8 cellular contexts compared by ENCODE assay signal in genomic region chr4:986949-987688, GRCh38. TPM values are rescaled to one million over a fixed set of nuclear protein-coding genes. Genes with fewer than 3 reads are reported as not detected.
DNase-seq lines count a peak whose midpoint lies in the region; ATAC-seq and TF ChIP-seq lines count a peak whose summit lies in the region.

IDUA (plus strand) TSS chr4:987044; CDS start chr4:987085, 41 bp downstream.

- peak; percentile 87 for DNase-seq in Daoy (ENCODE audit: low read depth)
- DNase-seq in KBM-7, result peak; percentile 85
- DNase-seq in left ventricle myocardium superior, result peak; percentile 88
- peak; percentile 86 for DNase-seq in psoas muscle
- DNase-seq in uterus, result peak; percentile 71 to 82

- 1 to 2% (median 1%) methylated on average over 45 to 65 of the region's 65 CpGs for WGBS in adipose tissue, 3 donors
- WGBS in psoas muscle, 3 donors, result 1 to 2% (median 2%) methylated on average over 28 to 65 of the region's 65 CpGs

- peaks cover 12% of the 10 kb centered on the region for H3K4me1 Mint-ChIP-seq in T-helper 1 cell treated with Interleukin-12 subunit alpha and Interleukin-12 subunit beta and Interleukin-4 antibody, amounts not matched to agents 30 μg/mL and 1 μg/mL, for 36 hours (ENCODE audit: low read depth)

- TF ChIP-seq CTCF in psoas muscle (IDR thresholded peaks at IDR 0.05) (peak; percentile 37), uterus (IDR thresholded peaks at IDR 0.05) (peak; percentile 46 to 65 (median 57))

- no peaks in the 10 kb centered on the region for H3K27me3 ChIP-seq in psoas muscle (ENCODE audit: insufficient read depth in 3 of 3, low read length in 2 of 3)
- no peaks in the 10 kb centered on the region for H3K27me3 ChIP-seq in uterus

- H3K4me3 ChIP-seq in psoas muscle (peak within 1 kb of the TSS; percentile 84), uterus (peak within 1 kb of the TSS; percentile 44 to 51)

- H3K4me3 Mint-ChIP-seq in T-helper 1 cell treated with Interleukin-12 subunit alpha and Interleukin-12 subunit beta and Interleukin-4 antibody, amounts not matched to agents 30 μg/mL and 1 μg/mL, for 36 hours, result peak within 1 kb of the TSS; percentile 91

- no peaks in the 10 kb centered on the region for H3K36me3 Mint-ChIP-seq in T-helper 1 cell treated with Interleukin-12 subunit alpha and Interleukin-12 subunit beta and Interleukin-4 antibody, amounts not matched to agents 30 μg/mL and 1 μg/mL, for 36 hours (ENCODE audit: low read depth)

- H3K9me3 ChIP-seq in psoas muscle (no peaks in the 10 kb centered on the region), uterus (no peaks in the 10 kb centered on the region)

- H3K9me3 Mint-ChIP-seq in T-helper 1 cell treated with Interleukin-12 subunit alpha and Interleukin-12 subunit beta and Interleukin-4 antibody, amounts not matched to agents 30 μg/mL and 1 μg/mL, for 36 hours, result no peaks in the 10 kb centered on the region

- ATAC-seq in GM21528 (IDR thresholded peaks at IDR 0.05; ENCODE audit: low FRiP score, unreplicated experiment) (peak; percentile 76), left ventricle myocardium superior (peak; percentile 90), psoas muscle (peak; percentile 77 to 89 (median 84))

- intact Hi-C loops in left ventricle myocardium superior (cut with micrococcal nuclease) (no loop called here), psoas muscle (cut with DNase I) (loop anchor here in 1 of 2 donors (5.0 kb wide), 1 partner anchor 245 kb away; no protein-coding TSS in a partner anchor), uterus (cut with DNase I; ENCODE audit: low total_unique reads) (no loop called here)

- H3K27ac ChIP-seq in adipose tissue (ENCODE audit: low read depth, low read length) (no peak within 1 kb of the TSS), psoas muscle (peak within 1 kb of the TSS; percentile 51), uterus (peak within 1 kb of the TSS; percentile 50 to 71)

- in situ Hi-C loops in KBM-7 (cut with MboI; ENCODE audit: low pct_unique_long_range_greater_than_20kb, low sequenced_read_pairs), result no loop called here

- TF ChIP-seq POLR2A in uterus (IDR thresholded peaks at IDR 0.05), result peak in 1 of 2 donors; percentile 28

- H3K27ac Mint-ChIP-seq in T-helper 1 cell treated with Interleukin-12 subunit alpha and Interleukin-12 subunit beta and Interleukin-4 antibody, amounts not matched to agents 30 μg/mL and 1 μg/mL, for 36 hours, result peak within 1 kb of the TSS; percentile 85

- H3K36me3 ChIP-seq in psoas muscle (ENCODE audit: insufficient read depth in 1 of 2, low read depth in 1 of 2), result peaks cover 0 to 10% of the 10 kb centered on the region in 2 donors
- H3K36me3 ChIP-seq in uterus, result no peaks in the 10 kb centered on the region

- H3K4me1 ChIP-seq in psoas muscle (peaks cover 12% of the 10 kb centered on the region), uterus (peaks cover 0 to 10% of the 10 kb centered on the region in 2 donors)

- H3K27me3 Mint-ChIP-seq in T-helper 1 cell treated with Interleukin-12 subunit alpha and Interleukin-12 subunit beta and Interleukin-4 antibody, amounts not matched to agents 30 μg/mL and 1 μg/mL, for 36 hours (ENCODE audit: low read depth), result no peaks in the 10 kb centered on the region

RNA-seq across cellular contexts. Expression of gene IDUA, which starts in this region (rescaled TPM):
- total RNA-seq in Daoy (2014; rRNA removed; shearing (Covaris generic)), result 1.0 and 2.3 TPM in 2 replicates
- 10 to 100 TPM; 10.8 to 23.9 (median 13.7) TPM for polyA plus RNA-seq in adipose tissue
- 8.7 TPM for total RNA-seq in left ventricle myocardium superior
- 1 to 10 TPM; 5.1 to 6.0 (median 5.7) TPM for total RNA-seq in psoas muscle
- polyA plus RNA-seq in psoas muscle, result 1 to 10 TPM; 1.3 to 3.1 (median 1.9) TPM
- total RNA-seq in uterus, result 10 to 100 TPM in 2 of 4 donors, 1 to 10 TPM in 2; 2.8 to 45.8 (median 9.9) TPM
